Comparison of ENCODE assay signal across 18 cellular contexts in genomic region chr18:59725177-59725576, GRCh38. TPM values are rescaled to one million over a fixed set of nuclear protein-coding genes. Genes with fewer than 3 reads are reported as not detected.
DNase-seq lines count a peak whose midpoint lies in the region; ATAC-seq and TF ChIP-seq lines count a peak whose summit lies in the region.
"Had no signal": no experiment of that assay in that cellular context is flagged by ENCODE, and none has a peak within 500 bp of the region (broad histone marks: within the 10 kb centered on the region; RNA-seq: fewer than 3 reads in every experiment).

No MANE protein-coding gene starts in this region.

- no peaks in the 10 kb centered on the region for H3K4me1 Mint-ChIP-seq in T-cell
- H3K4me1 Mint-ChIP-seq: CD14-positive monocyte had no signal

- H3K9me3 Mint-ChIP-seq in T-cell, result no peaks in the 10 kb centered on the region

- no peak for TF ChIP-seq CTCF in cardiac fibroblast (IDR thresholded peaks at IDR 0.05; ENCODE audit: low read depth, low read length)
- no peak for TF ChIP-seq CTCF in fibroblast of villous mesenchyme (IDR thresholded peaks at IDR 0.05; ENCODE audit: insufficient read depth, low read depth, low read length)
- TF ChIP-seq CTCF in BE2C (IDR thresholded peaks at IDR 0.05; ENCODE audit: low read depth, low read length), result no peak

- H3K27me3 Mint-ChIP-seq in T-cell, result peaks cover 3 to 9% of the 10 kb centered on the region in 2 donors

- no peaks in the 10 kb centered on the region for H3K36me3 ChIP-seq in BE2C

- H3K27ac Mint-ChIP-seq in T-cell, result no peak overlapping the region
- H3K27ac Mint-ChIP-seq: CD14-positive monocyte had no signal

- CTCF ChIA-PET in T-cell (lab: Charles Lee), result interaction anchor here in 1 of 2 donors (0.6 kb wide), 1 partner anchor 498 kb away, joined by 4 read pairs; no protein-coding TSS in a partner anchor

- H3K9me3 ChIP-seq in BE2C, result no peaks in the 10 kb centered on the region
- H3K9me3 ChIP-seq: Caco-2 had no signal

- ATAC-seq in HG02885 (IDR thresholded peaks at IDR 0.05; ENCODE audit: poor library complexity, unreplicated experiment) (no peak), T-cell (replicated peaks in 1 of 4) (no peak)

- H3K27me3 ChIP-seq in BE2C, result no peaks in the 10 kb centered on the region

- no peaks in the 10 kb centered on the region for H3K36me3 Mint-ChIP-seq in T-cell
- H3K36me3 Mint-ChIP-seq: CD14-positive monocyte had no signal

- POLR2A ChIA-PET in T-cell (lab: Charles Lee), result no interaction called here

- H3K4me3 ChIP-seq in cardiac fibroblast (replicated peaks in 1 of 2; ENCODE audit: low read depth in 2 of 2, low read length in 2 of 2) (no peak overlapping the region), fibroblast of villous mesenchyme (ENCODE audit: low read depth, low read length) (no peak overlapping the region), BE2C (ENCODE audit: low read depth, low read length) (no peak overlapping the region)
- H3K4me3 ChIP-seq: PC-9 had no signal

- peak; percentile 28 for DNase-seq in AG08395 (ENCODE audit: low spot score)
- peak; percentile 43 for DNase-seq in HS-27A (ENCODE audit: low read depth)
- peak; percentile 53 to 57 for DNase-seq in cardiac fibroblast (ENCODE audit: low read depth in 2 of 2)
- peak; percentile 30 for DNase-seq in fibroblast of villous mesenchyme (ENCODE audit: low read depth)
- no peak for DNase-seq in T-cell
- DNase-seq in putamen (ENCODE audit: low spot score), result no peak
- no peak for DNase-seq in BE2C
- DNase-seq: 8988T, Caco-2, DMS79, GF-D8, Karpas-422, MM.1S, NCI-H1105, NCI-H1694 treated with DMSO at 0.1 percent for 48 hours, PC-9 had no signal

- H3K4me3 Mint-ChIP-seq in T-cell, result no peak overlapping the region
- H3K4me3 Mint-ChIP-seq: CD14-positive monocyte had no signal

- H3K4me1 ChIP-seq in BE2C, result no peaks in the 10 kb centered on the region
- H3K4me1 ChIP-seq: Caco-2 had no signal

RNA-seq across cellular contexts. Expression of gene CCBE1, which starts 28.0 kb away (rescaled TPM):
- total RNA-seq in fibroblast of villous mesenchyme (7.4 and 10.4 TPM in 2 replicates), T-cell (under 1 TPM in 3 of 5 donors, not detected in 2; 0.07 to 0.32 (median 0.29) TPM)
- polyA plus RNA-seq in BE2C (2012; ENCODE audit: insufficient read depth, insufficient read length, low read depth), result 0.43 TPM
- polyA plus RNA-seq: CD14-positive monocyte had no signal

Comparison
In these comparisons a context has a peak if more than half of its experiments do, and no peak if none do; other contexts are left out.
1. DNase-seq: peak in AG08395 (single experiment), HS-27A (single experiment), cardiac fibroblast (2 of 2) and fibroblast of villous mesenchyme (single experiment); none in T-cell (0 of 34), putamen (single experiment) and BE2C (single experiment).